ENCODE assay signal across 8 cellular contexts in genomic region chr20:63520939-63521601, GRCh38. TPM values are rescaled to one million over a fixed set of nuclear protein-coding genes. Genes with fewer than 3 reads are reported as not detected.
DNase-seq lines count a peak whose midpoint lies in the region; ATAC-seq, FAIRE-seq and TF ChIP-seq lines count a peak whose summit lies in the region.

No MANE protein-coding gene starts in this region.

- H3K36me3 Mint-ChIP-seq in GM23338 (ENCODE audit: low read depth), result peaks cover 40% of the 10 kb centered on the region
- peaks cover 22% of the 10 kb centered on the region for H3K36me3 Mint-ChIP-seq in activated B cell treated with CpG ODN at 0.5 μM for 24 hours (ENCODE audit: low read depth)
- peaks cover 33% of the 10 kb centered on the region for H3K36me3 Mint-ChIP-seq in central memory CD8-positive, alpha-beta T cell (ENCODE audit: insufficient read depth)

- H3K9me3 ChIP-seq in Loucy (ENCODE audit: insufficient read depth, low read depth, low read length) (no peaks in the 10 kb centered on the region), kidney (ENCODE audit: control insufficient read depth in 1 of 2, low read length in 2 of 2) (no peaks in the 10 kb centered on the region)

- H3K4me1 Mint-ChIP-seq in GM23338 (peaks cover 14% of the 10 kb centered on the region), activated B cell treated with CpG ODN at 0.5 μM for 24 hours (peaks cover 39% of the 10 kb centered on the region)
- peaks cover 14% of the 10 kb centered on the region for H3K4me1 Mint-ChIP-seq in central memory CD8-positive, alpha-beta T cell

- peak overlapping the region; percentile 89 for H3K4me3 Mint-ChIP-seq in GM23338
- peak overlapping the region; percentile 81 for H3K4me3 Mint-ChIP-seq in activated B cell treated with CpG ODN at 0.5 μM for 24 hours
- H3K4me3 Mint-ChIP-seq in central memory CD8-positive, alpha-beta T cell, result peak overlapping the region; percentile 81

- CTCF ChIA-PET in activated B cell treated with CpG ODN at 0.5 μM for 24 hours (lab: Charles Lee), result interaction anchor here (0.9 to 1.5 kb wide), 4 partner anchors 17 to 343 kb away, joined by 3 to 4 read pairs (median 4); partner anchors contain the start of gene PTK6

- H3K9me2 ChIP-seq in GM23338 (ENCODE audit: insufficient read depth) (no peaks in the 10 kb centered on the region), Loucy (replicated peaks; ENCODE audit: low read depth, low read length) (no peaks in the 10 kb centered on the region)

- peaks cover 2% of the 10 kb centered on the region; the same call in 1 of the 2 replicates for H4K20me1 ChIP-seq in GM23338 (replicated peaks; ENCODE audit: insufficient read depth)
- peaks cover 27% of the 10 kb centered on the region for H4K20me1 ChIP-seq in Loucy (ENCODE audit: insufficient read depth, low read length, poor library complexity, severe bottlenecking)

- DNase-seq in GM06990 (ENCODE audit: extremely low read depth, insufficient read length) (peak; percentile 85), GM23338 (ENCODE audit: low spot score) (peak; percentile 82), activated B cell treated with CpG ODN at 0.5 μM for 24 hours (peak; percentile 61), kidney (peak; percentile 96)
- peak in 1 of 2 donors; percentile 69 for DNase-seq in central memory CD8-positive, alpha-beta T cell (ENCODE audit: low spot score in 2 of 2)
- peak; percentile 42 to 63 for DNase-seq in stimulated activated CD4-positive, alpha-beta T cell treated with anti-CD3 and anti-CD28 coated beads, Interleukin-15, amount 100 ng/mL, for 1 hour (ENCODE audit: low read depth in 1 of 2, low spot score in 1 of 2)

- H3K79me2 ChIP-seq in GM23338 (replicated peaks; ENCODE audit: insufficient read depth) (peaks cover 4% of the 10 kb centered on the region; the same call in 1 of the 2 replicates), Loucy (ENCODE audit: insufficient read depth, low read length) (peaks cover 26% of the 10 kb centered on the region)

- peak; percentile 28 for TF ChIP-seq CTCF in GM06990 (IDR thresholded peaks at IDR 0.05; ENCODE audit: insufficient read depth, low read length, poor library complexity, severe bottlenecking)
- peak in 1 of 2 experiments; percentile 14; a peak in 1 of 4 replicates for TF ChIP-seq CTCF in GM23338 (conservative IDR thresholded peaks at IDR 0.05; ENCODE audit: low read depth in 2 of 2)
- no peak; the same call in 1 of the 2 replicates for TF ChIP-seq CTCF in Loucy (conservative IDR thresholded peaks at IDR 0.05; ENCODE audit: low read length)
- TF ChIP-seq CTCF in activated B cell treated with CpG ODN at 0.5 μM for 24 hours (IDR thresholded peaks at IDR 0.05), result no peak
- TF ChIP-seq CTCF in kidney (IDR thresholded peaks at IDR 0.05; ENCODE audit: borderline replicate concordance, extremely low read depth, insufficient read depth), result no peak

- FAIRE-seq in kidney (lab: Jason Lieb, UNC), result no peak

- H3K27ac Mint-ChIP-seq in GM23338 (peak overlapping the region; percentile 89), activated B cell treated with CpG ODN at 0.5 μM for 24 hours (no peak overlapping the region)
- peak overlapping the region; percentile 78 for H3K27ac Mint-ChIP-seq in central memory CD8-positive, alpha-beta T cell (ENCODE audit: low read depth)

- H3K4me2 ChIP-seq in GM23338 (peak overlapping the region; percentile 95), Loucy (ENCODE audit: low read depth, low read length, poor library complexity, severe bottlenecking) (peak overlapping the region; percentile 97)

- H2AFZ ChIP-seq in GM23338 (no peak overlapping the region), Loucy (ENCODE audit: low read length) (no peak overlapping the region)

- H3F3A ChIP-seq in GM23338 (replicated peaks; ENCODE audit: low read depth) (peaks cover 13% of the 10 kb centered on the region; the same call in 1 of the 2 replicates), Loucy (ENCODE audit: low read depth) (0 out of 2 replicates have a peak, but pooled peaks cover 3% of the 10 kb centered on the region)

- intact Hi-C loops in activated B cell treated with CpG ODN at 0.5 μM for 24 hours (cut with micrococcal nuclease), result loop anchor here (1.0 to 5.0 kb wide), 9 partner anchors 16 to 541 kb away; partner anchors contain the start of genes PTK6, RTEL1, SAMD10 and TCEA2
- intact Hi-C loops in kidney (cut with DNase I), result no loop called here

- H3K27me3 Mint-ChIP-seq in GM23338 (ENCODE audit: insufficient read depth, low read depth, poor library complexity) (peaks cover 21% of the 10 kb centered on the region), activated B cell treated with CpG ODN at 0.5 μM for 24 hours (no peaks in the 10 kb centered on the region)
- no peaks in the 10 kb centered on the region for H3K27me3 Mint-ChIP-seq in central memory CD8-positive, alpha-beta T cell

- H3K27me3 ChIP-seq in GM06990 (replicated peaks; ENCODE audit: control insufficient read depth, insufficient read depth, low read length) (no peaks in the 10 kb centered on the region), GM23338 (ENCODE audit: insufficient read depth) (no peaks in the 10 kb centered on the region), Loucy (ENCODE audit: insufficient read depth, low read length, poor library complexity, severe bottlenecking) (no peaks in the 10 kb centered on the region)

- POLR2A ChIA-PET in activated B cell treated with CpG ODN at 0.5 μM for 24 hours (lab: Charles Lee), result interaction anchor here (0.5 to 7.1 kb wide), 41 partner anchors 12 to 735 kb away, joined by 3 to 179 read pairs (median 6); partner anchors contain the start of genes ARFGAP1, ARFRP1, FNDC11 and GMEB2

- peaks cover 13% of the 10 kb centered on the region for H3K36me3 ChIP-seq in GM06990 (ENCODE audit: control insufficient read depth, insufficient read depth, low read length)
- no peaks in the 10 kb centered on the region for H3K36me3 ChIP-seq in GM23338 (ENCODE audit: insufficient read depth)
- no peaks in the 10 kb centered on the region; the same call in 1 of the 2 replicates for H3K36me3 ChIP-seq in Loucy (ENCODE audit: insufficient read depth, low read length)
- H3K36me3 ChIP-seq in kidney (ENCODE audit: control insufficient read depth in 1 of 2, insufficient read depth in 2 of 2, low read length in 2 of 2), result peaks cover 0 to 7% of the 10 kb centered on the region in 2 donors

- H3K27ac ChIP-seq in GM23338 (ENCODE audit: low read depth), result no peak overlapping the region
- H3K27ac ChIP-seq in kidney (ENCODE audit: low read depth in 2 of 2, low read length in 2 of 2), result peak overlapping the region; percentile 71 to 84

- H3K4me1 ChIP-seq in GM23338 (ENCODE audit: insufficient read depth) (peaks cover 12% of the 10 kb centered on the region; the same call in 1 of the 2 replicates), Loucy (ENCODE audit: insufficient read depth, low read length, poor library complexity, severe bottlenecking) (peaks cover 27% of the 10 kb centered on the region), kidney (ENCODE audit: control insufficient read depth in 1 of 2, insufficient read depth in 1 of 2, low read depth in 1 of 2, low read length in 2 of 2) (peaks cover 0 to 11% of the 10 kb centered on the region in 2 donors)

- H3K4me3 ChIP-seq in GM06990 (replicated peaks; ENCODE audit: low read depth, low read length) (peak overlapping the region; percentile 90), GM23338 (peak overlapping the region; percentile 86), Loucy (ENCODE audit: low read length, poor library complexity, severe bottlenecking) (peak overlapping the region; percentile 89), kidney (ENCODE audit: low read length in 2 of 2) (peak overlapping the region; percentile 71)

- H3K9ac ChIP-seq in Loucy (ENCODE audit: low read depth, low read length, poor library complexity, severe bottlenecking) (peak overlapping the region; percentile 87), kidney (ENCODE audit: low read length in 2 of 2) (peak overlapping the region; percentile 60 to 73)

- peaks cover 28% of the 10 kb centered on the region for H3K9me3 Mint-ChIP-seq in GM23338
- H3K9me3 Mint-ChIP-seq in activated B cell treated with CpG ODN at 0.5 μM for 24 hours, result no peaks in the 10 kb centered on the region
- H3K9me3 Mint-ChIP-seq in central memory CD8-positive, alpha-beta T cell, result no peaks in the 10 kb centered on the region

- peak; percentile 30 for ATAC-seq in GM23338
- ATAC-seq in activated B cell treated with CpG ODN at 0.5 μM for 24 hours (ENCODE audit: low read depth), result peak; percentile 54
- ATAC-seq in central memory CD8-positive, alpha-beta T cell (replicated peaks; ENCODE audit: extremely low read depth, poor library complexity, severe bottlenecking), result peak; percentile 73
- ATAC-seq in GM18870 (IDR thresholded peaks at IDR 0.05; ENCODE audit: unreplicated experiment), result no peak

TF ChIP-seq in GM23338, 12 proteins besides CTCF, POLR2A, EP300 and RAD21 (continues in another document):
- no peak for TF ChIP-seq NANOG (IDR thresholded peaks at IDR 0.05; ENCODE audit: borderline replicate concordance)

RNA-seq across cellular contexts. Expression of gene PPDPF, which starts 0.5 kb away (rescaled TPM):
- 117 and 141 TPM in 2 replicates for total RNA-seq in GM23338 (2014; rRNA removed; shearing (Covaris generic))
- polyA plus RNA-seq in GM23338 (2016; fragmentation: Nextera tagmentation; extraction: Ambion mirVana), result 83.9 and 92.9 TPM in 2 replicates
- total RNA-seq in activated B cell treated with CpG ODN at 0.5 μM for 24 hours, result 170 and 172 TPM in 2 replicates
- total RNA-seq in kidney, result 578 TPM
- polyA plus RNA-seq in kidney (ENCODE audit: insufficient read depth, low read depth, low replicate concordance), result 961 TPM

RNA-seq across cellular contexts. Expression of gene PTK6, which starts 16.1 kb away (rescaled TPM):
- 0.28 TPM in 1 of 2 replicates, not detected in the other for total RNA-seq in GM23338 (2014; rRNA removed; shearing (Covaris generic))
- 0.07 TPM in 1 of 2 replicates, not detected in the other for polyA plus RNA-seq in GM23338 (2016; fragmentation: Nextera tagmentation; extraction: Ambion mirVana)
- 0.49 and 0.69 TPM in 2 replicates for total RNA-seq in activated B cell treated with CpG ODN at 0.5 μM for 24 hours
- 1.1 TPM for total RNA-seq in kidney
- 0.26 TPM for polyA plus RNA-seq in kidney (ENCODE audit: insufficient read depth, low read depth, low replicate concordance)

RNA-seq across cellular contexts. Expression of gene EEF1A2, which starts 22.2 kb away (rescaled TPM):
- 37.1 TPM in 2 replicates for total RNA-seq in GM23338 (2014; rRNA removed; shearing (Covaris generic))
- polyA plus RNA-seq in GM23338 (2016; fragmentation: Nextera tagmentation; extraction: Ambion mirVana) (1.3 and 1.4 TPM in 2 replicates), kidney (ENCODE audit: insufficient read depth, low read depth, low replicate concordance) (1.5 TPM)
- total RNA-seq in activated B cell treated with CpG ODN at 0.5 μM for 24 hours (1.2 and 1.6 TPM in 2 replicates), kidney (18.1 TPM)

RNA-seq across cellular contexts. Expression of gene SRMS, which starts 26.5 kb away (rescaled TPM):
- 0.50 and 0.59 TPM in 2 replicates for total RNA-seq in GM23338 (2014; rRNA removed; shearing (Covaris generic))
- 0.23 TPM in 1 of 2 replicates, not detected in the other for polyA plus RNA-seq in GM23338 (2016; fragmentation: Nextera tagmentation; extraction: Ambion mirVana)
- total RNA-seq in activated B cell treated with CpG ODN at 0.5 μM for 24 hours, result 0.16 TPM in 1 of 2 replicates, not detected in the other
- total RNA-seq in kidney, result 0.38 TPM
- polyA plus RNA-seq in kidney (ENCODE audit: insufficient read depth, low read depth, low replicate concordance), result not detected

RNA-seq across cellular contexts. Expression of gene FNDC11, which starts 32.9 kb away (rescaled TPM):
- 5.3 and 6.5 TPM in 2 replicates for total RNA-seq in GM23338 (2014; rRNA removed; shearing (Covaris generic))
- polyA plus RNA-seq in GM23338 (2016; fragmentation: Nextera tagmentation; extraction: Ambion mirVana) (3.4 and 3.5 TPM in 2 replicates), kidney (ENCODE audit: insufficient read depth, low read depth, low replicate concordance) (0.47 TPM)
- total RNA-seq in activated B cell treated with CpG ODN at 0.5 μM for 24 hours (0.78 and 1.3 TPM in 2 replicates), kidney (1.6 TPM)
